Comparison of ENCODE assay signal across 1 cellular context in genomic region chr20:54475334-54476287, GRCh38.
A peak's percentile ranks its signal among the peaks of the same experiment; 100 is the strongest.
TF ChIP-seq lines count a peak whose summit lies in the region.

TSS of gene DOK5 (plus strand) at chr20:54475593. CDS start at chr20:54475947, 354 bp downstream.

TF ChIP-seq in GM12878, 131 proteins besides CTCF, POLR2A, EP300 and RAD21:
- TF ChIP-seq BCLAF1 (IDR thresholded peaks at IDR 0.05): no peak
- peak; percentile 2 for TF ChIP-seq SUZ12 (IDR thresholded peaks at IDR 0.05; ENCODE audit: unreplicated experiment)
- peak; percentile 85 for TF ChIP-seq HDAC6 (IDR thresholded peaks at IDR 0.05; ENCODE audit: unreplicated experiment)
